14 cellular contexts compared by ENCODE assay signal in genomic region chr1:206713070-206713469, GRCh38. TPM values are rescaled to one million over a fixed set of nuclear protein-coding genes. Genes with fewer than 3 reads are reported as not detected.
DNase-seq lines count a peak whose midpoint lies in the region; ATAC-seq, FAIRE-seq and TF ChIP-seq lines count a peak whose summit lies in the region.
"Had no signal": no experiment of that assay in that cellular context is flagged by ENCODE, and none has a peak within 500 bp of the region (broad histone marks: within the 10 kb centered on the region; RNA-seq: fewer than 3 reads in every experiment).

No MANE protein-coding gene starts in this region.

- H3K4me1 Mint-ChIP-seq in activated naive CD4-positive, alpha-beta T cell treated with anti-CD3 and anti-CD28 coated beads, Interleukin-2, amount 10 ng/mL, durations not matched to agents 7 days and 5 days: peaks cover 78% of the 10 kb centered on the region
- H3K4me1 Mint-ChIP-seq in T-helper 2 cell treated with Interferon-gamma antibody and Interleukin-4, amounts not matched to agents 5 μg/mL and 100 μg/mL, for 36 hours (ENCODE audit: low read depth): peaks cover 77% of the 10 kb centered on the region

- no peak overlapping the region for H3K4me3 Mint-ChIP-seq in activated naive CD4-positive, alpha-beta T cell treated with anti-CD3 and anti-CD28 coated beads, Interleukin-2, amount 10 ng/mL, durations not matched to agents 7 days and 5 days
- peak overlapping the region; percentile 62 for H3K4me3 Mint-ChIP-seq in T-helper 2 cell treated with Interferon-gamma antibody and Interleukin-4, amounts not matched to agents 5 μg/mL and 100 μg/mL, for 36 hours

- no peaks in the 10 kb centered on the region for H3K27me3 ChIP-seq in stomach
- no peaks in the 10 kb centered on the region for H3K27me3 ChIP-seq in suprapubic skin

- ATAC-seq in activated naive CD4-positive, alpha-beta T cell treated with anti-CD3 and anti-CD28 coated beads, Interleukin-2, amount 50 U/mL, for 72 hours: peak; percentile 29 to 55

- H3K9ac ChIP-seq in kidney (ENCODE audit: low read length in 2 of 2): no peak overlapping the region

- no peak for TF ChIP-seq CTCF in kidney (IDR thresholded peaks at IDR 0.05; ENCODE audit: borderline replicate concordance, extremely low read depth, insufficient read depth)
- TF ChIP-seq CTCF in stomach (IDR thresholded peaks at IDR 0.05): no peak
- TF ChIP-seq CTCF in suprapubic skin (IDR thresholded peaks at IDR 0.05): no peak

- CTCF ChIA-PET in activated naive CD4-positive, alpha-beta T cell treated with anti-CD3 and anti-CD28 coated beads, Interleukin-2, amount 10 ng/mL, durations not matched to agents 7 days and 5 days (lab: Charles Lee): interaction anchor here (0.9 to 2.6 kb wide), 3 partner anchors 13 to 234 kb away, joined by 3 to 12 read pairs (median 10); no protein-coding TSS in a partner anchor

- FAIRE-seq in kidney (lab: Jason Lieb, UNC): no peak

- H3K4me3 ChIP-seq in kidney (ENCODE audit: low read length in 2 of 2) (no peak overlapping the region), stomach (no peak overlapping the region), suprapubic skin (no peak overlapping the region)

- H3K36me3 Mint-ChIP-seq in activated naive CD4-positive, alpha-beta T cell treated with anti-CD3 and anti-CD28 coated beads, Interleukin-2, amount 50 U/mL, for 72 hours: peaks cover 0 to 5% of the 10 kb centered on the region in 2 donors
- peaks cover 6% of the 10 kb centered on the region for H3K36me3 Mint-ChIP-seq in activated naive CD4-positive, alpha-beta T cell treated with anti-CD3 and anti-CD28 coated beads, Interleukin-2, amount 10 ng/mL, durations not matched to agents 7 days and 5 days
- peaks cover 5% of the 10 kb centered on the region for H3K36me3 Mint-ChIP-seq in T-helper 2 cell treated with Interferon-gamma antibody and Interleukin-4, amounts not matched to agents 5 μg/mL and 100 μg/mL, for 36 hours (ENCODE audit: low read depth)

- peaks cover 58% of the 10 kb centered on the region in 2 donors for H3K4me1 ChIP-seq in kidney (ENCODE audit: control insufficient read depth in 1 of 2, insufficient read depth in 1 of 2, low read depth in 1 of 2, low read length in 2 of 2)
- H3K4me1 ChIP-seq in stomach: peaks cover 74 to 100% (median 87%) of the 10 kb centered on the region in 4 donors
- peaks cover 56% of the 10 kb centered on the region for H3K4me1 ChIP-seq in suprapubic skin

- peak overlapping the region in 1 of 2 donors; percentile 24 for H3K27ac Mint-ChIP-seq in activated naive CD4-positive, alpha-beta T cell treated with anti-CD3 and anti-CD28 coated beads, Interleukin-2, amount 50 U/mL, for 72 hours
- no peak overlapping the region for H3K27ac Mint-ChIP-seq in activated naive CD4-positive, alpha-beta T cell treated with anti-CD3 and anti-CD28 coated beads, Interleukin-2, amount 10 ng/mL, durations not matched to agents 7 days and 5 days
- H3K27ac Mint-ChIP-seq in T-helper 2 cell treated with Interferon-gamma antibody and Interleukin-4, amounts not matched to agents 5 μg/mL and 100 μg/mL, for 36 hours: peak overlapping the region; percentile 64

- no peak for DNase-seq in activated naive CD4-positive, alpha-beta T cell treated with anti-CD3 and anti-CD28 coated beads, Interleukin-2, amount 50 U/mL, for 72 hours (ENCODE audit: low spot score in 2 of 2)
- no peak for DNase-seq in activated naive CD4-positive, alpha-beta T cell treated with anti-CD3 and anti-CD28 coated beads, Interleukin-2, amount 10 ng/mL, durations not matched to agents 7 days and 5 days
- DNase-seq in T-helper 2 cell treated with Interferon-gamma antibody and Interleukin-4, amounts not matched to agents 5 μg/mL and 100 μg/mL, for 36 hours (ENCODE audit: low spot score): no peak
- no peak for DNase-seq in kidney
- DNase-seq in stomach: no peak
- DNase-seq in HK-2 (ENCODE audit: unreplicated experiment): no peak
- no peak for DNase-seq in suprapubic skin (ENCODE audit: low spot score in 2 of 2)
- no peak for DNase-seq in cerebellar nuclear complex (lab: John Stamatoyannopoulos, UW)
- DNase-seq: cortex of kidney, foreskin fibroblast, GF-D8, NCI-H1048, T1000 had no signal

- H3K9me3 ChIP-seq in kidney (ENCODE audit: control insufficient read depth in 1 of 2, low read length in 2 of 2) (no peaks in the 10 kb centered on the region), stomach (no peaks in the 10 kb centered on the region), suprapubic skin (no peaks in the 10 kb centered on the region)

- H3K27ac ChIP-seq in kidney (ENCODE audit: low read depth in 2 of 2, low read length in 2 of 2) (peak overlapping the region; percentile 2 to 88), stomach (peak overlapping the region; percentile 22 to 78 (median 74)), suprapubic skin (no peak overlapping the region)

- H3K36me3 ChIP-seq in kidney (ENCODE audit: control insufficient read depth in 1 of 2, insufficient read depth in 2 of 2, low read length in 2 of 2) (no peaks in the 10 kb centered on the region), stomach (no peaks in the 10 kb centered on the region), suprapubic skin (no peaks in the 10 kb centered on the region)

- no peaks in the 10 kb centered on the region for H3K27me3 Mint-ChIP-seq in activated naive CD4-positive, alpha-beta T cell treated with anti-CD3 and anti-CD28 coated beads, Interleukin-2, amount 10 ng/mL, durations not matched to agents 7 days and 5 days
- no peaks in the 10 kb centered on the region for H3K27me3 Mint-ChIP-seq in T-helper 2 cell treated with Interferon-gamma antibody and Interleukin-4, amounts not matched to agents 5 μg/mL and 100 μg/mL, for 36 hours (ENCODE audit: low read depth)

- intact Hi-C loops in kidney (cut with DNase I): no loop called here
- intact Hi-C loops in stomach (cut with DNase I; ENCODE audit: low total_unique reads): no loop called here

- WGBS in stomach, 5 donors: 76 to 82% (median 79%) methylated on average over 4 of the region's 4 CpGs
- WGBS in suprapubic skin: 72% methylated on average over 4 of the region's 4 CpGs

- no peaks in the 10 kb centered on the region for H3K9me3 Mint-ChIP-seq in activated naive CD4-positive, alpha-beta T cell treated with anti-CD3 and anti-CD28 coated beads, Interleukin-2, amount 50 U/mL, for 72 hours
- H3K9me3 Mint-ChIP-seq in activated naive CD4-positive, alpha-beta T cell treated with anti-CD3 and anti-CD28 coated beads, Interleukin-2, amount 10 ng/mL, durations not matched to agents 7 days and 5 days: no peaks in the 10 kb centered on the region
- no peaks in the 10 kb centered on the region for H3K9me3 Mint-ChIP-seq in T-helper 2 cell treated with Interferon-gamma antibody and Interleukin-4, amounts not matched to agents 5 μg/mL and 100 μg/mL, for 36 hours

- no peak for TF ChIP-seq POLR2A in stomach (IDR thresholded peaks at IDR 0.05)
- no peak for TF ChIP-seq POLR2A in suprapubic skin (IDR thresholded peaks at IDR 0.05)

- TF ChIP-seq EP300 in stomach (IDR thresholded peaks at IDR 0.05): no peak
- TF ChIP-seq EP300 in suprapubic skin (IDR thresholded peaks at IDR 0.05): no peak

RNA-seq across cellular contexts. Expression of gene MAPKAPK2, which starts 28.4 kb away (rescaled TPM):
- 100 to 1,000 TPM in 1 of 2 donors, 10 to 100 TPM in 1; 69.4 to 116 TPM for total RNA-seq in activated naive CD4-positive, alpha-beta T cell treated with anti-CD3 and anti-CD28 coated beads, Interleukin-2, amount 50 U/mL, for 72 hours
- total RNA-seq in kidney (113 TPM), stomach (10 to 100 TPM; 22.6 to 78.0 (median 43.9) TPM), suprapubic skin (10 to 100 TPM; 38.0 to 72.3 (median 62.4) TPM)
- polyA plus RNA-seq in kidney (ENCODE audit: insufficient read depth, low read depth, low replicate concordance) (84.5 TPM), stomach (10 to 100 TPM; 30.1 to 60.8 (median 55.4) TPM)

RNA-seq across cellular contexts. Expression of gene IL19, which starts 57.5 kb away (rescaled TPM):
- total RNA-seq in activated naive CD4-positive, alpha-beta T cell treated with anti-CD3 and anti-CD28 coated beads, Interleukin-2, amount 50 U/mL, for 72 hours: not detected
- total RNA-seq in kidney (3.6 TPM), stomach (10 to 100 TPM in 1 of 5 donors, not detected in 4; 25.9 TPM), suprapubic skin (not detected)
- polyA plus RNA-seq in kidney (ENCODE audit: insufficient read depth, low read depth, low replicate concordance) (0.41 TPM), stomach (1 to 10 TPM in 1 of 3 donors, not detected in 2; 3.1 TPM)
- total RNA-seq: temporal lobe had no signal

RNA-seq across cellular contexts. Expression of gene IL10, which starts 59.2 kb away (rescaled TPM):
- total RNA-seq in activated naive CD4-positive, alpha-beta T cell treated with anti-CD3 and anti-CD28 coated beads, Interleukin-2, amount 50 U/mL, for 72 hours: under 1 TPM in 1 of 2 donors, not detected in 1; 0.29 TPM
- total RNA-seq in kidney (2.5 TPM), stomach (1 to 10 TPM in 1 of 5 donors, under 1 TPM in 2, not detected in 2; 0.29 to 2.8 (median 0.45) TPM), suprapubic skin (1 to 10 TPM in 2 of 4 donors, under 1 TPM in 1, not detected in 1; 0.49 to 1.6 (median 1.0) TPM)
- polyA plus RNA-seq in kidney (ENCODE audit: insufficient read depth, low read depth, low replicate concordance) (0.49 TPM), stomach (1 to 10 TPM; 1.2 to 7.2 (median 1.9) TPM)
- total RNA-seq: temporal lobe had no signal
